11 cellular contexts compared by ENCODE assay signal in genomic region chr6:127518212-127518709, GRCh38. TPM values are rescaled to one million over a fixed set of nuclear protein-coding genes. Genes with fewer than 3 reads are reported as not detected.
A peak's percentile ranks its signal among the peaks of the same experiment; 100 is the strongest.
DNase-seq lines count a peak whose midpoint lies in the region; ATAC-seq and TF ChIP-seq lines count a peak whose summit lies in the region.
"Had no signal": no experiment of that assay in that cellular context is flagged by ENCODE, and none has a peak within 500 bp of the region (broad histone marks: within the 10 kb centered on the region; RNA-seq: fewer than 3 reads in every experiment).

No MANE protein-coding gene starts in this region.

- H3K4me1 ChIP-seq in HUES48 (ENCODE audit: control insufficient read depth, insufficient read depth, low read length) (peaks cover 15% of the 10 kb centered on the region), PC-3 (ENCODE audit: insufficient read depth, low read length) (no peaks in the 10 kb centered on the region)

- H3K9me2 ChIP-seq in PC-3 (replicated peaks; ENCODE audit: low read length): no peaks in the 10 kb centered on the region

- no peaks in the 10 kb centered on the region for H3F3A ChIP-seq in PC-3 (ENCODE audit: low read length, unreplicated experiment)

- no peaks in the 10 kb centered on the region for H3K9me3 Mint-ChIP-seq in activated CD8-positive, alpha-beta T cell treated with anti-CD3 and anti-CD28 coated beads, Interleukin-2, amount 10 ng/mL, durations not matched to agents 7 days and 5 days (ENCODE audit: insufficient read depth)

- peaks cover 5% of the 10 kb centered on the region; the same call in 1 of the 2 replicates for H3K36me3 ChIP-seq in HUES48 (ENCODE audit: control insufficient read depth, insufficient read depth, low read length)
- no peaks in the 10 kb centered on the region for H3K36me3 ChIP-seq in kidney epithelial cell (ENCODE audit: control insufficient read depth, insufficient read depth, low read length)
- H3K36me3 ChIP-seq in PC-3 (ENCODE audit: low read depth, low read length): peaks cover 2% of the 10 kb centered on the region; the same call in 1 of the 2 replicates

- peaks cover 34% of the 10 kb centered on the region for H3K27me3 ChIP-seq in HUES48 (ENCODE audit: control insufficient read depth, insufficient read depth, low read length)
- H3K27me3 ChIP-seq in kidney epithelial cell (ENCODE audit: control insufficient read depth, insufficient read depth, low read length): no peaks in the 10 kb centered on the region
- H3K27me3 ChIP-seq in PC-3 (ENCODE audit: low read length): peaks cover 5% of the 10 kb centered on the region; the same call in 1 of the 2 replicates

- POLR2A ChIA-PET in activated CD8-positive, alpha-beta T cell treated with anti-CD3 and anti-CD28 coated beads, Interleukin-2, amount 10 ng/mL, durations not matched to agents 7 days and 5 days (lab: Charles Lee): no interaction called here
- POLR2A ChIA-PET in PC-3 (lab: Charles Lee; ENCODE audit: unreplicated experiment): no interaction called here

- no peak overlapping the region for H3K4me2 ChIP-seq in PC-3 (ENCODE audit: low read length)

- H3K27me3 Mint-ChIP-seq in activated CD8-positive, alpha-beta T cell treated with anti-CD3 and anti-CD28 coated beads, Interleukin-2, amount 10 ng/mL, durations not matched to agents 7 days and 5 days (ENCODE audit: low read depth): peaks cover 45% of the 10 kb centered on the region

- peak overlapping the region; percentile 57 for H3K4me3 Mint-ChIP-seq in activated CD8-positive, alpha-beta T cell treated with anti-CD3 and anti-CD28 coated beads, Interleukin-2, amount 10 ng/mL, durations not matched to agents 7 days and 5 days

- H3K27ac ChIP-seq in HUES48 (ENCODE audit: low read depth, low read length) (peak overlapping the region; percentile 88), PC-3 (ENCODE audit: low read length) (no peak overlapping the region)
- H3K27ac ChIP-seq: psoas muscle had no signal

- H4K20me1 ChIP-seq in PC-3 (ENCODE audit: low read length): no peaks in the 10 kb centered on the region

- BruUV-seq in PC-3 (replicated peaks; lab: Mats Ljungman, UMichigan): no TSS peak

- H3K4me1 Mint-ChIP-seq in activated CD8-positive, alpha-beta T cell treated with anti-CD3 and anti-CD28 coated beads, Interleukin-2, amount 10 ng/mL, durations not matched to agents 7 days and 5 days (ENCODE audit: low read depth): peaks cover 44% of the 10 kb centered on the region

- ATAC-seq in activated CD8-positive, alpha-beta T cell treated with anti-CD3 and anti-CD28 coated beads, Interleukin-2, amount 10 ng/mL, durations not matched to agents 7 days and 5 days: no peak
- ATAC-seq in PC-3: no peak
- no peak for ATAC-seq in GM18907 (IDR thresholded peaks at IDR 0.05; ENCODE audit: unreplicated experiment)
- ATAC-seq: psoas muscle had no signal

- intact Hi-C loops in PC-3 (cut with micrococcal nuclease): loop anchor here (5.0 kb wide), 1 partner anchor 36 kb away; no protein-coding TSS in a partner anchor

- no peak overlapping the region for H3K27ac Mint-ChIP-seq in activated CD8-positive, alpha-beta T cell treated with anti-CD3 and anti-CD28 coated beads, Interleukin-2, amount 10 ng/mL, durations not matched to agents 7 days and 5 days

- no peaks in the 10 kb centered on the region for H3K79me2 ChIP-seq in PC-3 (ENCODE audit: low read length)

- peaks cover 6% of the 10 kb centered on the region for H3K36me3 Mint-ChIP-seq in activated CD8-positive, alpha-beta T cell treated with anti-CD3 and anti-CD28 coated beads, Interleukin-2, amount 10 ng/mL, durations not matched to agents 7 days and 5 days (ENCODE audit: low read depth)

- H3K9me3 ChIP-seq in HUES48 (ENCODE audit: control insufficient read depth, insufficient read depth, low read length) (no peaks in the 10 kb centered on the region), PC-3 (ENCODE audit: low read length) (no peaks in the 10 kb centered on the region)
- H3K9me3 ChIP-seq: psoas muscle had no signal

- DNase-seq in C1 segment of cervical spinal cord (lab: John Stamatoyannopoulos, UW) (peak in 8 of 14 donors; percentile 8 to 54 (median 29)), kidney epithelial cell (ENCODE audit: low read depth) (no peak), PC-3 (no peak), AG08395 (ENCODE audit: low spot score) (no peak), NOMO-1 treated with dmso at 0.1 percent for 144 hours (lab: John Stamatoyannopoulos, UW; ENCODE audit: unreplicated experiment) (no peak)
- no peak for DNase-seq in activated CD8-positive, alpha-beta T cell treated with anti-CD3 and anti-CD28 coated beads, Interleukin-2, amount 10 ng/mL, durations not matched to agents 7 days and 5 days
- DNase-seq: psoas muscle had no signal

- H3K4me3 ChIP-seq in HUES48 (ENCODE audit: low read depth, low read length) (peak overlapping the region; percentile 94), kidney epithelial cell (ENCODE audit: low read depth, low read length) (peak overlapping the region; percentile 58), PC-3 (ENCODE audit: low read length) (no peak overlapping the region)
- H3K4me3 ChIP-seq: psoas muscle had no signal

- peak overlapping the region; percentile 33; the same call in 1 of the 2 replicates for H3K9ac ChIP-seq in HUES48 (ENCODE audit: low read depth, low read length)
- no peak overlapping the region for H3K9ac ChIP-seq in PC-3 (ENCODE audit: low read length)

- CTCF ChIA-PET in activated CD8-positive, alpha-beta T cell treated with anti-CD3 and anti-CD28 coated beads, Interleukin-2, amount 10 ng/mL, durations not matched to agents 7 days and 5 days (lab: Charles Lee): interaction anchor here (2.1 to 9.4 kb wide), 4 partner anchors 10 to 252 kb away, joined by 6 to 203 read pairs (median 26); partner anchors contain the start of gene RNF146
- CTCF ChIA-PET in PC-3 (lab: Charles Lee): no interaction called here

- H2AFZ ChIP-seq in PC-3 (ENCODE audit: low read length): no peak overlapping the region

- TF ChIP-seq CTCF in kidney epithelial cell (IDR thresholded peaks at IDR 0.05; ENCODE audit: insufficient read depth, low read length, poor library complexity, severe bottlenecking): no peak
- TF ChIP-seq CTCF in PC-3 (conservative IDR thresholded peaks at IDR 0.05; ENCODE audit: low read depth, low read length): no peak

RNA-seq across cellular contexts. Expression of gene C6orf58, which starts 58.7 kb away (rescaled TPM):
- not detected for total RNA-seq in activated CD8-positive, alpha-beta T cell treated with anti-CD3 and anti-CD28 coated beads, Interleukin-2, amount 10 ng/mL, durations not matched to agents 7 days and 5 days
- total RNA-seq in kidney epithelial cell (not detected in 2 replicates), PC-3 (2014; rRNA removed) (not detected in 2 replicates)
- total RNA-seq: HT1080, psoas muscle had no signal

RNA-seq across cellular contexts. Expression of gene KIAA0408, which starts 59.1 kb away (rescaled TPM):
- total RNA-seq in activated CD8-positive, alpha-beta T cell treated with anti-CD3 and anti-CD28 coated beads, Interleukin-2, amount 10 ng/mL, durations not matched to agents 7 days and 5 days: 1 to 10 TPM; 2.6 to 3.1 TPM
- total RNA-seq in kidney epithelial cell: 3.6 and 13.5 TPM in 2 replicates
- total RNA-seq in PC-3 (2014; rRNA removed): 0.04 TPM in 1 of 2 replicates, not detected in the other
- total RNA-seq: dermis microvascular lymphatic vessel endothelial cell had no signal

Comparison
In these comparisons a context has a peak if more than half of its experiments do, and no peak if none do; other contexts are left out.
1. DNase-seq: peak in C1 segment of cervical spinal cord (8 of 14); none in activated CD8-positive, alpha-beta T cell treated with anti-CD3 and anti-CD28 coated beads, Interleukin-2, amount 10 ng/mL, durations not matched to agents 7 days and 5 days (single experiment), kidney epithelial cell (single experiment), PC-3 (single experiment), AG08395 (single experiment) and NOMO-1 treated with dmso at 0.1 percent for 144 hours (single experiment).